Comparison of ENCODE assay signal across 13 cellular contexts in the genomic region with DNA sequence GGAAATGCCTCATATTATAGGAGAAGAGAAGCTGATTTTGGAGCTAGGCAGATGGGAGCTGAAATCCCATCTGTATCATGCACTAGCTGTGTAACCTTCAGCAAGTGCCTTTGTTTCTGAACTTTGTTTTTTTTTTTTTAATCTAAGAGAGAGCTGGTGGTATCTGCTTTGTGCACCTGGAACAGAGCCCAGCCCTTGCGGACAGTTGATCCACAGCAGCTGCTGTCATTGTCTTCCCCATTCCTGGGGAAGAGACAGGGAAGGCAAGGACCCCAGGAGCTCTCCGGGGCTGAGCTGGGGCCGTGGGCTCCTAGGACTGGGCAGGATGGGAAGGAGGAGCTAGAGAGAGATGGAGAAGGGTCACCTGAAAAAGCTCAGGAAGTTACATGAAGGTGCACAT.
"Had no signal": no experiment of that assay in that cellular context is flagged by ENCODE, and none has a peak within 500 bp of the region (broad histone marks: within the 10 kb centered on the region; RNA-seq: fewer than 3 reads in every experiment).

No MANE protein-coding gene starts in this region.

- H3K9me3 ChIP-seq: left ventricle myocardium inferior, stomach had no signal

- H3K27ac Mint-ChIP-seq: activated CD4-positive, alpha-beta memory T cell treated with anti-CD3 and anti-CD28 coated beads, Interleukin-2, amount 10 ng/mL, durations not matched to agents 7 days and 5 days; memory B cell had no signal

- H3K9me3 Mint-ChIP-seq: activated CD4-positive, alpha-beta memory T cell treated with anti-CD3 and anti-CD28 coated beads, Interleukin-2, amount 10 ng/mL, durations not matched to agents 7 days and 5 days; brain; memory B cell had no signal

- H3K27me3 Mint-ChIP-seq: activated CD4-positive, alpha-beta memory T cell treated with anti-CD3 and anti-CD28 coated beads, Interleukin-2, amount 10 ng/mL, durations not matched to agents 7 days and 5 days; memory B cell had no signal

- DNase-seq: activated CD4-positive, alpha-beta memory T cell treated with anti-CD3 and anti-CD28 coated beads, Interleukin-2, amount 10 ng/mL, durations not matched to agents 7 days and 5 days; activated CD8-positive, alpha-beta memory T cell treated with anti-CD3 and anti-CD28 coated beads, Interleukin-2, amount 50 U/mL, for 4 hours; activated naive CD4-positive, alpha-beta T cell treated with anti-CD3 and anti-CD28 coated beads, Interleukin-2, amount 50 U/mL, for 16 hours; amniotic stem cell; effector memory CD4-positive, alpha-beta T cell; kidney; left ventricle myocardium inferior; retina; stomach had no signal

- H3K4me3 Mint-ChIP-seq: activated CD4-positive, alpha-beta memory T cell treated with anti-CD3 and anti-CD28 coated beads, Interleukin-2, amount 10 ng/mL, durations not matched to agents 7 days and 5 days; brain; memory B cell had no signal

- H3K4me3 ChIP-seq: hepatocyte, left ventricle myocardium inferior, stomach had no signal

- H3K27me3 ChIP-seq: hepatocyte, stomach had no signal

- H3K27ac ChIP-seq: epithelial cell of prostate, hepatocyte, left ventricle myocardium inferior, stomach had no signal
